In the genomic region with DNA sequence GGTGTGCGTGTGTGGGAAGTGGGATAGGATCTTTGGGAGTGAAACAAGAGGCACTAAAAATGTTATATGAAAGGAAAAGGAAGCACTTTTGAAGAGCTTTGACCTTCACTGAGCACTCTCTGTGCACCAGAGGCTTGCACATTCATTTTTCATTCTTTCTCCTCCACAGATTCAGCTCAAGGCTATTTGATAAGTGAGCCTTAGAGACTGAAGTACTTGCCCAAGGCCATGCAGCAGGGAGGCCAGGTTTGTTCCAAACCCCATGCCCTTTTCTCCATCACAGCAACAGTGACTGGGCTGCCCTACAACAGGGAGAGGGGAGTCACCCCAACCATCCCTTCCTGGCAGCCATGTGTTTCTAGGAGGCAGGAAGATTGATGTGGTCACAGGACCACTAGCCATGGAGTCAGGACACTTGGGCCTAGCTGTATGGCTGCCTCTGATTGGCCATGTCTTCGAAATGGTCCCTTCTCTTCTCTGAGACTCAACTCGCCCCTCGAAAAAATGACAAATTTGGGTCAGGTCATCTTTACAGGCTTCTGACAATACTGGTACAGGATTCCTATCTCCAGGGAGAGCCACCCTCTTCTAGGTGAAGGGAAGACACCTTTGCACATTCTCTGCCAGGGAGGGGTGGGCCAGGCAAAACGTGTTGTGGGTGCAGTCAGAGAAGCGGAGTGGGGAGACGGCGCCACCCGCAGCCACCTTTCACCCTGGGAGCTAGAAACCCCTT, we compare ENCODE assay signal across 2 cellular contexts.
TF ChIP-seq lines count a peak whose summit lies in the region.

No MANE protein-coding gene starts in this region.

TF ChIP-seq in IMR-90, 13 proteins besides CTCF, POLR2A, EP300 and RAD21:
- TF ChIP-seq, protein P1, sequence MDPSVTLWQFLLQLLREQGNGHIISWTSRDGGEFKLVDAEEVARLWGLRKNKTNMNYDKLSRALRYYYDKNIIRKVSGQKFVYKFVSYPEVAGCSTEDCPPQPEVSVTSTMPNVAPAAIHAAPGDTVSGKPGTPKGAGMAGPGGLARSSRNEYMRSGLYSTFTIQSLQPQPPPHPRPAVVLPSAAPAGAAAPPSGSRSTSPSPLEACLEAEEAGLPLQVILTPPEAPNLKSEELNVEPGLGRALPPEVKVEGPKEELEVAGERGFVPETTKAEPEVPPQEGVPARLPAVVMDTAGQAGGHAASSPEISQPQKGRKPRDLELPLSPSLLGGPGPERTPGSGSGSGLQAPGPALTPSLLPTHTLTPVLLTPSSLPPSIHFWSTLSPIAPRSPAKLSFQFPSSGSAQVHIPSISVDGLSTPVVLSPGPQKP (IDR thresholded peaks at IDR 0.05; ENCODE audit: borderline replicate concordance, low read depth, low read length) = no peak
- no peak for TF ChIP-seq RFX5 (IDR thresholded peaks at IDR 0.05; ENCODE audit: low read depth, low read length)
- no peak for TF ChIP-seq RCOR1 (IDR thresholded peaks at IDR 0.05; ENCODE audit: insufficient replicate concordance, low read length)
- no peak for TF ChIP-seq NFE2L2 (IDR thresholded peaks at IDR 0.05; ENCODE audit: low read depth, low read length)
- TF ChIP-seq FOS (IDR thresholded peaks at IDR 0.05; ENCODE audit: low read depth, low read length) = no peak
- no peak for TF ChIP-seq BHLHE40 (IDR thresholded peaks at IDR 0.05; ENCODE audit: low read depth, low read length)
- TF ChIP-seq, protein P2, sequence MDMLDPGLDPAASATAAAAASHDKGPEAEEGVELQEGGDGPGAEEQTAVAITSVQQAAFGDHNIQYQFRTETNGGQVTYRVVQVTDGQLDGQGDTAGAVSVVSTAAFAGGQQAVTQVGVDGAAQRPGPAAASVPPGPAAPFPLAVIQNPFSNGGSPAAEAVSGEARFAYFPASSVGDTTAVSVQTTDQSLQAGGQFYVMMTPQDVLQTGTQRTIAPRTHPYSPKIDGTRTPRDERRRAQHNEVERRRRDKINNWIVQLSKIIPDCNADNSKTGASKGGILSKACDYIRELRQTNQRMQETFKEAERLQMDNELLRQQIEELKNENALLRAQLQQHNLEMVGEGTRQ (IDR thresholded peaks at IDR 0.05; ENCODE audit: low read depth, low read length) = no peak
- TF ChIP-seq MXI1 (IDR thresholded peaks at IDR 0.05; ENCODE audit: borderline replicate concordance, low read depth, low read length) = no peak
- TF ChIP-seq SMC3 (IDR thresholded peaks at IDR 0.05; ENCODE audit: low read depth, low read length) = no peak
- TF ChIP-seq MAFK (IDR thresholded peaks at IDR 0.05; ENCODE audit: low read depth, low read length) = no peak
- no peak for TF ChIP-seq CHD1 (IDR thresholded peaks at IDR 0.05; ENCODE audit: low read depth, low read length)
- TF ChIP-seq CEBPB (IDR thresholded peaks at IDR 0.05; ENCODE audit: low read depth, low read length) = no peak
- no peak for TF ChIP-seq MAZ (IDR thresholded peaks at IDR 0.05; ENCODE audit: borderline replicate concordance, low read depth, low read length)

TF ChIP-seq in WTC11, 78 proteins besides CTCF, POLR2A, EP300 and RAD21:
- TF ChIP-seq, protein P3, sequence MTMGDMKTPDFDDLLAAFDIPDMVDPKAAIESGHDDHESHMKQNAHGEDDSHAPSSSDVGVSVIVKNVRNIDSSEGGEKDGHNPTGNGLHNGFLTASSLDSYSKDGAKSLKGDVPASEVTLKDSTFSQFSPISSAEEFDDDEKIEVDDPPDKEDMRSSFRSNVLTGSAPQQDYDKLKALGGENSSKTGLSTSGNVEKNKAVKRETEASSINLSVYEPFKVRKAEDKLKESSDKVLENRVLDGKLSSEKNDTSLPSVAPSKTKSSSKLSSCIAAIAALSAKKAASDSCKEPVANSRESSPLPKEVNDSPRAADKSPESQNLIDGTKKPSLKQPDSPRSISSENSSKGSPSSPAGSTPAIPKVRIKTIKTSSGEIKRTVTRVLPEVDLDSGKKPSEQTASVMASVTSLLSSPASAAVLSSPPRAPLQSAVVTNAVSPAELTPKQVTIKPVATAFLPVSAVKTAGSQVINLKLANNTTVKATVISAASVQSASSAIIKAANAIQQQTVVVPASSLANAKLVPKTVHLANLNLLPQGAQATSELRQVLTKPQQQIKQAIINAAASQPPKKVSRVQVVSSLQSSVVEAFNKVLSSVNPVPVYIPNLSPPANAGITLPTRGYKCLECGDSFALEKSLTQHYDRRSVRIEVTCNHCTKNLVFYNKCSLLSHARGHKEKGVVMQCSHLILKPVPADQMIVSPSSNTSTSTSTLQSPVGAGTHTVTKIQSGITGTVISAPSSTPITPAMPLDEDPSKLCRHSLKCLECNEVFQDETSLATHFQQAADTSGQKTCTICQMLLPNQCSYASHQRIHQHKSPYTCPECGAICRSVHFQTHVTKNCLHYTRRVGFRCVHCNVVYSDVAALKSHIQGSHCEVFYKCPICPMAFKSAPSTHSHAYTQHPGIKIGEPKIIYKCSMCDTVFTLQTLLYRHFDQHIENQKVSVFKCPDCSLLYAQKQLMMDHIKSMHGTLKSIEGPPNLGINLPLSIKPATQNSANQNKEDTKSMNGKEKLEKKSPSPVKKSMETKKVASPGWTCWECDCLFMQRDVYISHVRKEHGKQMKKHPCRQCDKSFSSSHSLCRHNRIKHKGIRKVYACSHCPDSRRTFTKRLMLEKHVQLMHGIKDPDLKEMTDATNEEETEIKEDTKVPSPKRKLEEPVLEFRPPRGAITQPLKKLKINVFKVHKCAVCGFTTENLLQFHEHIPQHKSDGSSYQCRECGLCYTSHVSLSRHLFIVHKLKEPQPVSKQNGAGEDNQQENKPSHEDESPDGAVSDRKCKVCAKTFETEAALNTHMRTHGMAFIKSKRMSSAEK (CRISPR knock-in tag; IDR thresholded peaks at IDR 0.05; ENCODE audit: borderline replicate concordance) = no peak
- no peak for TF ChIP-seq MYBL2 (CRISPR knock-in tag; IDR thresholded peaks at IDR 0.05)
- TF ChIP-seq, protein P4, sequence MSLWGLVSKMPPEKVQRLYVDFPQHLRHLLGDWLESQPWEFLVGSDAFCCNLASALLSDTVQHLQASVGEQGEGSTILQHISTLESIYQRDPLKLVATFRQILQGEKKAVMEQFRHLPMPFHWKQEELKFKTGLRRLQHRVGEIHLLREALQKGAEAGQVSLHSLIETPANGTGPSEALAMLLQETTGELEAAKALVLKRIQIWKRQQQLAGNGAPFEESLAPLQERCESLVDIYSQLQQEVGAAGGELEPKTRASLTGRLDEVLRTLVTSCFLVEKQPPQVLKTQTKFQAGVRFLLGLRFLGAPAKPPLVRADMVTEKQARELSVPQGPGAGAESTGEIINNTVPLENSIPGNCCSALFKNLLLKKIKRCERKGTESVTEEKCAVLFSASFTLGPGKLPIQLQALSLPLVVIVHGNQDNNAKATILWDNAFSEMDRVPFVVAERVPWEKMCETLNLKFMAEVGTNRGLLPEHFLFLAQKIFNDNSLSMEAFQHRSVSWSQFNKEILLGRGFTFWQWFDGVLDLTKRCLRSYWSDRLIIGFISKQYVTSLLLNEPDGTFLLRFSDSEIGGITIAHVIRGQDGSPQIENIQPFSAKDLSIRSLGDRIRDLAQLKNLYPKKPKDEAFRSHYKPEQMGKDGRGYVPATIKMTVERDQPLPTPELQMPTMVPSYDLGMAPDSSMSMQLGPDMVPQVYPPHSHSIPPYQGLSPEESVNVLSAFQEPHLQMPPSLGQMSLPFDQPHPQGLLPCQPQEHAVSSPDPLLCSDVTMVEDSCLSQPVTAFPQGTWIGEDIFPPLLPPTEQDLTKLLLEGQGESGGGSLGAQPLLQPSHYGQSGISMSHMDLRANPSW (CRISPR knock-in tag; conservative IDR thresholded peaks at IDR 0.05; ENCODE audit: low read depth) = no peak
- TF ChIP-seq, protein P5, sequence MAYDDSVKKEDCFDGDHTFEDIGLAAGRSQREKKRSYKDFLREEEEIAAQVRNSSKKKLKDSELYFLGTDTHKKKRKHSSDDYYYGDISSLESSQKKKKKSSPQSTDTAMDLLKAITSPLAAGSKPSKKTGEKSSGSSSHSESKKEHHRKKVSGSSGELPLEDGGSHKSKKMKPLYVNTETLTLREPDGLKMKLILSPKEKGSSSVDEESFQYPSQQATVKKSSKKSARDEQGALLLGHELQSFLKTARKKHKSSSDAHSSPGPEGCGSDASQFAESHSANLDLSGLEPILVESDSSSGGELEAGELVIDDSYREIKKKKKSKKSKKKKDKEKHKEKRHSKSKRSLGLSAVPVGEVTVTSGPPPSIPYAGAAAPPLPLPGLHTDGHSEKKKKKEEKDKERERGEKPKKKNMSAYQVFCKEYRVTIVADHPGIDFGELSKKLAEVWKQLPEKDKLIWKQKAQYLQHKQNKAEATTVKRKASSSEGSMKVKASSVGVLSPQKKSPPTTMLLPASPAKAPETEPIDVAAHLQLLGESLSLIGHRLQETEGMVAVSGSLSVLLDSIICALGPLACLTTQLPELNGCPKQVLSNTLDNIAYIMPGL (CRISPR knock-in tag; IDR thresholded peaks at IDR 0.05) = no peak
